11 cellular contexts compared by ENCODE assay signal in the genomic region with DNA sequence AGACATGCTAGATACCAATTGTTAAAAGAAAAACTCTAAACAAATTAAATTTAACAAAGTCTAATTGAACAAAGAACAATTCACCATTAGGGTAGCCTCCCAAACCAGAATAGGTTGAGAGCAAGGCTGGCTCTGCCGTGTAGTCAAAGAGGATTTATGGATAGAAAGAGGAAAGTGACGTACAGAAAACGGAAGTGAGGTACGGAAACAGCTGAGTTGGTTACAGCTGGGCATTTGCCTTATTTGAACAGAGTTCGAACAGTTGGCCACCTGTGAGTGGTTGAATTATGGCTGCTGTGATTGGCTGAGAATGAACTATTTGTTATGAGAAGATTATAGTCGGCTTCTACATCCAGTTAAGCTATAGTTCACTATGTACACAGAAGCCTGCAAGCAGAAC.
"Had no signal": no experiment of that assay in that cellular context is flagged by ENCODE, and none has a peak within 500 bp of the region (broad histone marks: within the 10 kb centered on the region; RNA-seq: fewer than 3 reads in every experiment).

No MANE protein-coding gene starts in this region.

- H3K36me3 Mint-ChIP-seq: mesothelial cell of epicardium had no signal

- DNase-seq: activated CD4-positive, alpha-beta T cell treated with anti-CD3 and anti-CD28 coated beads for 36 hours; activated naive CD4-positive, alpha-beta T cell; left cardiac atrium; lower lobe of right lung; pancreas; stimulated activated CD4-positive, alpha-beta T cell treated with anti-CD3 and anti-CD28 coated beads, Interleukin-4, amount 100 ng/mL, for 1 hour; stimulated activated CD8-positive, alpha-beta memory T cell treated with anti-CD3 and anti-CD28 coated beads, Interleukin-4, amount 100 ng/mL, for 48 hours; stomach; WERI-Rb-1 had no signal

- ATAC-seq: activated CD4-positive, alpha-beta T cell treated with anti-CD3 and anti-CD28 coated beads for 36 hours; left cardiac atrium; lower lobe of right lung; pancreas had no signal

- H3K27ac Mint-ChIP-seq: activated CD4-positive, alpha-beta T cell treated with anti-CD3 and anti-CD28 coated beads for 36 hours; activated T-helper 1 cell treated with anti-CD3 and anti-CD28 coated beads, Interleukin-12 subunit alpha, Interleukin-12 subunit beta, Interleukin-2, Interleukin-4 antibody, amounts not matched to agents 30 ng/mL and 10 ng/mL and 1 ng/mL, durations not matched to agents 14 hours and 24 hours and 36 hours; mesothelial cell of epicardium had no signal

- H3K4me3 Mint-ChIP-seq: activated CD4-positive, alpha-beta T cell treated with anti-CD3 and anti-CD28 coated beads for 36 hours; activated T-helper 1 cell treated with anti-CD3 and anti-CD28 coated beads, Interleukin-12 subunit alpha, Interleukin-12 subunit beta, Interleukin-2, Interleukin-4 antibody, amounts not matched to agents 30 ng/mL and 10 ng/mL and 1 ng/mL, durations not matched to agents 14 hours and 24 hours and 36 hours; mesothelial cell of epicardium had no signal

- H3K4me1 Mint-ChIP-seq: activated CD4-positive, alpha-beta T cell treated with anti-CD3 and anti-CD28 coated beads for 36 hours had no signal

- H3K9me3 Mint-ChIP-seq: activated T-helper 1 cell treated with anti-CD3 and anti-CD28 coated beads, Interleukin-12 subunit alpha, Interleukin-12 subunit beta, Interleukin-2, Interleukin-4 antibody, amounts not matched to agents 30 ng/mL and 10 ng/mL and 1 ng/mL, durations not matched to agents 14 hours and 24 hours and 36 hours had no signal
